ENCODE assay signal across 8 cellular contexts in the genomic region with DNA sequence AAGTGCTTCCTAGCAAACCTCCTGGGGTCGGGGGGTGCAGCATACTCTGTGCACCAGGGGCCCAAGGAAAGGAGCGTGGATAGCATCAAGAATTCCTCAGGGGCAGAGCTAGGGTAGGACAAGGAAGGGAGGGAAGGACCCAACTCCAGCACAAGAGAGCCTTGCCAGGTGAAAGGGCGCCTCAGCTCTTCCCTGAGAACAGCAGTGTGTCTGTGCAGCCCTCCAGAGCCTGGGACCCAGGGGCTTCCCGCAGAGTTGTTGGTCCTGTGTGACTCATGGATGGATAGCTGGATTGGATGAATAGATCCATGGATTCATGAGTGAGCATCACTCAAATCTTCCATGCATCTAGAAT.
DNase-seq lines count a peak whose midpoint lies in the region; ATAC-seq and TF ChIP-seq lines count a peak whose summit lies in the region.
"Had no signal": no experiment of that assay in that cellular context is flagged by ENCODE, and none has a peak within 500 bp of the region (broad histone marks: within the 10 kb centered on the region; RNA-seq: fewer than 3 reads in every experiment).

No MANE protein-coding gene starts in this region.

- TF ChIP-seq POLR2A in heart left ventricle (IDR thresholded peaks at IDR 0.05) = no peak

- H3K27me3 ChIP-seq in right atrium auricular region = no peaks in the 10 kb centered on the region
- H3K27me3 ChIP-seq in heart left ventricle = peaks cover 0 to 26% (median 4%) of the 10 kb centered on the region in 9 donors
- peaks cover 2% of the 10 kb centered on the region; the same call in 1 of the 2 replicates for H3K27me3 ChIP-seq in OCI-LY3 (ENCODE audit: low read depth, low read length)

- peaks cover 42% of the 10 kb centered on the region for H3K27me3 Mint-ChIP-seq in type B pancreatic cell
- H3K27me3 Mint-ChIP-seq in activated naive CD8-positive, alpha-beta T cell treated with anti-CD3 and anti-CD28 coated beads for 36 hours = peaks cover 37% of the 10 kb centered on the region

- H3K9ac ChIP-seq in OCI-LY3 (ENCODE audit: low read length) = no peak overlapping the region
- H3K9ac ChIP-seq: GM23248 had no signal

- H3K4me3 ChIP-seq in right atrium auricular region (no peak overlapping the region), heart left ventricle (no peak overlapping the region), OCI-LY3 (ENCODE audit: low read length) (no peak overlapping the region)
- H3K4me3 ChIP-seq: GM23248 had no signal

- no peaks in the 10 kb centered on the region for H3K79me2 ChIP-seq in OCI-LY3 (ENCODE audit: low read length)

- no peak overlapping the region for H3K4me3 Mint-ChIP-seq in type B pancreatic cell
- no peak overlapping the region for H3K4me3 Mint-ChIP-seq in activated naive CD8-positive, alpha-beta T cell treated with anti-CD3 and anti-CD28 coated beads for 36 hours
- H3K4me3 Mint-ChIP-seq: CD4-positive, alpha-beta memory T cell had no signal

- peaks cover 4% of the 10 kb centered on the region for H3K4me1 Mint-ChIP-seq in type B pancreatic cell (ENCODE audit: unreplicated experiment)
- H3K4me1 Mint-ChIP-seq in activated naive CD8-positive, alpha-beta T cell treated with anti-CD3 and anti-CD28 coated beads for 36 hours = no peaks in the 10 kb centered on the region

- H2AFZ ChIP-seq in OCI-LY3 (ENCODE audit: low read depth, low read length) = 0 out of 2 replicates have a peak overlapping the region, but pooled peaks have one; percentile 80
- H2AFZ ChIP-seq: GM23248 had no signal

- peak overlapping the region; percentile 66 for H3K4me2 ChIP-seq in OCI-LY3 (ENCODE audit: low read length)

- H3K4me1 ChIP-seq in right atrium auricular region = no peaks in the 10 kb centered on the region
- no peaks in the 10 kb centered on the region for H3K4me1 ChIP-seq in heart left ventricle
- no peaks in the 10 kb centered on the region for H3K4me1 ChIP-seq in OCI-LY3 (ENCODE audit: low read length)

- peak; percentile 26 for DNase-seq in right atrium auricular region (ENCODE audit: low spot score)
- DNase-seq in heart left ventricle = no peak
- peak; percentile 51 for DNase-seq in type B pancreatic cell (ENCODE audit: extremely low spot score, unreplicated experiment)
- DNase-seq in activated naive CD8-positive, alpha-beta T cell treated with anti-CD3 and anti-CD28 coated beads for 36 hours = no peak

- 82 to 87% (median 84%) methylated on average over 4 of the region's 4 CpGs for WGBS in heart left ventricle, 4 donors

- H3K27ac ChIP-seq in right atrium auricular region = no peak overlapping the region
- no peak overlapping the region for H3K27ac ChIP-seq in heart left ventricle
- no peak overlapping the region for H3K27ac ChIP-seq in OCI-LY3 (ENCODE audit: low read length)
- H3K27ac ChIP-seq: GM23248 had no signal

- TF ChIP-seq CTCF in right atrium auricular region (IDR thresholded peaks at IDR 0.05) (no peak), heart left ventricle (IDR thresholded peaks at IDR 0.05) (no peak), OCI-LY3 (IDR thresholded peaks at IDR 0.05; ENCODE audit: low read depth, low read length) (no peak), type B pancreatic cell (conservative IDR thresholded peaks at IDR 0.05) (no peak)

- H3K36me3 Mint-ChIP-seq in type B pancreatic cell = no peaks in the 10 kb centered on the region
- peaks cover 4% of the 10 kb centered on the region for H3K36me3 Mint-ChIP-seq in activated naive CD8-positive, alpha-beta T cell treated with anti-CD3 and anti-CD28 coated beads for 36 hours

- H3K36me3 ChIP-seq in right atrium auricular region (no peaks in the 10 kb centered on the region), heart left ventricle (no peaks in the 10 kb centered on the region), OCI-LY3 (replicated peaks; ENCODE audit: low read depth, low read length) (no peaks in the 10 kb centered on the region)

- ATAC-seq in heart left ventricle = no peak
- ATAC-seq in GM19351 (IDR thresholded peaks at IDR 0.05; ENCODE audit: unreplicated experiment) = no peak

- no peaks in the 10 kb centered on the region for H3K9me3 ChIP-seq in right atrium auricular region
- peaks cover 0 to 16% (median 0%) of the 10 kb centered on the region in 12 donors for H3K9me3 ChIP-seq in heart left ventricle
- peaks cover 2% of the 10 kb centered on the region; the same call in 1 of the 2 replicates for H3K9me3 ChIP-seq in OCI-LY3 (ENCODE audit: insufficient read depth, low read length)

- intact Hi-C loops in heart left ventricle (cut with DNase I) = loop anchor here in 3 of 10 donors (5.0 to 10.0 kb wide), 3 partner anchors 410 to 698 kb away; no protein-coding TSS in a partner anchor

- H4K20me1 ChIP-seq in OCI-LY3 (ENCODE audit: insufficient read depth, low read length) = no peaks in the 10 kb centered on the region

- no peaks in the 10 kb centered on the region for H3K9me3 Mint-ChIP-seq in type B pancreatic cell
- H3K9me3 Mint-ChIP-seq in activated naive CD8-positive, alpha-beta T cell treated with anti-CD3 and anti-CD28 coated beads for 36 hours = peaks cover 4% of the 10 kb centered on the region

- H3K27ac Mint-ChIP-seq in type B pancreatic cell = no peak overlapping the region
- no peak overlapping the region for H3K27ac Mint-ChIP-seq in activated naive CD8-positive, alpha-beta T cell treated with anti-CD3 and anti-CD28 coated beads for 36 hours

Comparison
In these comparisons a context has a peak if more than half of its experiments do, and no peak if none do; other contexts are left out.
1. DNase-seq: peak in right atrium auricular region (single experiment) and type B pancreatic cell (single experiment); none in heart left ventricle (0 of 5) and activated naive CD8-positive, alpha-beta T cell treated with anti-CD3 and anti-CD28 coated beads for 36 hours (single experiment).